In genomic region chr19:3721131-3721899, GRCh38 we compare ENCODE assay signal across 1 cellular context.
TF ChIP-seq lines count a peak whose summit lies in the region.

No MANE protein-coding gene starts in this region.

TF ChIP-seq in K562, 482 proteins besides CTCF, POLR2A, EP300 and RAD21 (continued from another document and continues in another):
- no peak for TF ChIP-seq PBX2 (CRISPR knock-in tag; IDR thresholded peaks at IDR 0.05; ENCODE audit: low read depth)
- no peak for TF ChIP-seq PBX2 (tag; conservative IDR thresholded peaks at IDR 0.05; ENCODE audit: low read depth)
- no peak for TF ChIP-seq ZNF79 (CRISPR knock-in tag; IDR thresholded peaks at IDR 0.05; ENCODE audit: low read depth)
- no peak for TF ChIP-seq ZNF133 (CRISPR knock-in tag; IDR thresholded peaks at IDR 0.05)
- 0 out of 2 replicates have a peak, but pooled peaks have one; percentile 87 for TF ChIP-seq AFF4 (CRISPR knock-in tag; IDR thresholded peaks at IDR 0.05)
- no peak for TF ChIP-seq SRF (CRISPR knock-in tag; IDR thresholded peaks at IDR 0.05)
- no peak for TF ChIP-seq IRF1 (CRISPR knock-in tag; IDR thresholded peaks at IDR 0.05; ENCODE audit: borderline replicate concordance)
- TF ChIP-seq ZNF57 (CRISPR knock-in tag; IDR thresholded peaks at IDR 0.05): no peak
- TF ChIP-seq MYBL2 (IDR thresholded peaks at IDR 0.05; ENCODE audit: low read depth): no peak
- no peak for TF ChIP-seq MYBL2 (CRISPR knock-in tag; IDR thresholded peaks at IDR 0.05; ENCODE audit: borderline replicate concordance)
- no peak for TF ChIP-seq ZNF592 (IDR thresholded peaks at IDR 0.05)
- TF ChIP-seq PYGO2 (tag; IDR thresholded peaks at IDR 0.05): no peak
- no peak for TF ChIP-seq HOXB6 (CRISPR knock-in tag; IDR thresholded peaks at IDR 0.05; ENCODE audit: borderline replicate concordance)
- TF ChIP-seq ZFP1 (CRISPR knock-in tag; IDR thresholded peaks at IDR 0.05): no peak
- TF ChIP-seq ILK (tag; IDR thresholded peaks at IDR 0.05; ENCODE audit: borderline replicate concordance, low read depth): no peak
- no peak for TF ChIP-seq BCL6 (CRISPR knock-in tag; IDR thresholded peaks at IDR 0.05)
- peak; percentile 37; the same call in 1 of the 2 replicates for TF ChIP-seq SMARCE1 (IDR thresholded peaks at IDR 0.05)
- no peak for TF ChIP-seq ETV6 (IDR thresholded peaks at IDR 0.05; ENCODE audit: borderline replicate concordance in 1 of 2, low read depth in 2 of 2, low read length in 1 of 2)
- TF ChIP-seq ETV6 (CRISPR knock-in tag; IDR thresholded peaks at IDR 0.05; ENCODE audit: borderline replicate concordance): no peak
- TF ChIP-seq DIDO1 (tag; IDR thresholded peaks at IDR 0.05; ENCODE audit: low read depth): no peak
- TF ChIP-seq RAD51 (IDR thresholded peaks at IDR 0.05; ENCODE audit: borderline replicate concordance, low read depth): peak; percentile 42; the same call in 1 of the 2 replicates
- TF ChIP-seq POU5F1 (IDR thresholded peaks at IDR 0.05; ENCODE audit: borderline replicate concordance, low read depth, low read length, partially characterized antibody): no peak
- no peak for TF ChIP-seq HNRNPUL1 (IDR thresholded peaks at IDR 0.05; ENCODE audit: low read length)
- TF ChIP-seq ZBTB11 (CRISPR knock-in tag; IDR thresholded peaks at IDR 0.05): no peak
- TF ChIP-seq MXD1 (CRISPR knock-in tag; IDR thresholded peaks at IDR 0.05; ENCODE audit: borderline replicate concordance, poor library complexity, severe bottlenecking): no peak
- TF ChIP-seq CEBPG (CRISPR knock-in tag; IDR thresholded peaks at IDR 0.05): no peak
- no peak for TF ChIP-seq CEBPG (tag; conservative IDR thresholded peaks at IDR 0.05 in 1 of 2, IDR thresholded peaks at IDR 0.05 in 1 of 2)
- peak; percentile 74 for TF ChIP-seq E2F8 (IDR thresholded peaks at IDR 0.05; ENCODE audit: low read depth, partially characterized antibody)
- no peak for TF ChIP-seq SREBF2 (CRISPR knock-in tag; IDR thresholded peaks at IDR 0.05)
- no peak for TF ChIP-seq ID3 (CRISPR knock-in tag; IDR thresholded peaks at IDR 0.05)
- peak; percentile 92 for TF ChIP-seq ID3 (tag; IDR thresholded peaks at IDR 0.05)
- no peak for TF ChIP-seq ZNF655 (CRISPR knock-in tag; IDR thresholded peaks at IDR 0.05)
- no peak for TF ChIP-seq PRMT5 (CRISPR knock-in tag; IDR thresholded peaks at IDR 0.05)
- TF ChIP-seq MAFK (IDR thresholded peaks at IDR 0.05; ENCODE audit: low read length): no peak
- no peak for TF ChIP-seq SMAD2 (IDR thresholded peaks at IDR 0.05; ENCODE audit: low read depth, low read length)
- peak; percentile 20; the same call in 1 of the 2 replicates for TF ChIP-seq PHF8 (IDR thresholded peaks at IDR 0.05; ENCODE audit: borderline replicate concordance, low read length)
- no peak for TF ChIP-seq FOXJ2 (tag; IDR thresholded peaks at IDR 0.05)
- TF ChIP-seq CREB3 (tag; conservative IDR thresholded peaks at IDR 0.05; ENCODE audit: low read depth): no peak
- no peak for TF ChIP-seq ZNF76 (CRISPR knock-in tag; IDR thresholded peaks at IDR 0.05; ENCODE audit: borderline replicate concordance)
- TF ChIP-seq TGIF2 (CRISPR knock-in tag; IDR thresholded peaks at IDR 0.05): 0 out of 2 replicates have a peak, but pooled peaks have one; percentile 47
